10 cellular contexts compared by ENCODE assay signal in the genomic region with DNA sequence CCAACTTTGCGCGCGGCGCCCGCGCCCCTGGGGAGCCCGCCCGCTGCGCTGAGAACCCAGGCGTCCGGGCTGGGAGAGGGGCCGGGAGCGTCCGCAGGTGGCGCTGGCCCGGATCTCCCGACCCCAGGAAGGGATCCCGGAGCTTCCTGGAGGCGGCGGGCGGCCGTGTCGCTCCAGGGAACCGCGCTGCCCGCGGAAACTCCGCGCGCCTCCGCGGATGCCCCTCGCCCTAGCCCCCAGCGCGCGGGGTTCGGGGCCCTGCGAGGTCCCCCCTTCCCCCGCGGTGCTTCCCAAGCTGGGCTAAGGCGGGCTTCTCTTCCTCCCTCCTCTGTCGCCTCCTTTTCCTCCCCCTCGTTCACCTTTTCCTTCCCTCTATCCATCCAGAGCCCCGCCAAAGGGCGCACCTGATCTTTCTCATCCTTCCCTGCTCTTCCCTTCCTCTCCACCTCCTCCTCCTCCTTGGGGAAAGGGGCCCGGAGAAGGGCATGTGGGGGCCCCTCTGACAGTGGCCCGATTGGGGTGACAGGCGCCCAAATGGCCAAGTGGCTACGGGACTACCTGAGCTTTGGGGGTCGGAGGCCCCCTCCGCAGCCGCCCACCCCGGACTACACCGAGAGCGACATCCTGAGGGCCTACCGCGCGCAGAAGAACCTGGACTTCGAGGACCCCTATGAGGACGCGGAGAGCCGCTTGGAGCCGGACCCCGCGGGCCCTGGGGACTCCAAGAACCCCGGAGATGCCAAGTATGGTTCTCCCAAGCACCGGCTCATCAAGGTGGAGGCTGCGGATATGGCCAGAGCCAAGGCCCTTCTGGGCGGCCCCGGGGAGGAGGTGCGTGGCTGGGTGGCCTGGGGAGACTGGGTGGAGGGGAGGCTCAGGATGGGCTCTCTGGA. TPM values are rescaled to one million over a fixed set of nuclear protein-coding genes. Genes with fewer than 3 reads are reported as not detected.
DNase-seq lines count a peak whose midpoint lies in the region; ATAC-seq and TF ChIP-seq lines count a peak whose summit lies in the region.
"Had no signal": no experiment of that assay in that cellular context is flagged by ENCODE, and none has a peak within 500 bp of the region (broad histone marks: within the 10 kb centered on the region; RNA-seq: fewer than 3 reads in every experiment).

No MANE protein-coding gene starts in this region.

- DNase-seq in T-helper 1 cell: no peak
- no peak for DNase-seq in activated B cell treated with CpG ODN at 0.5 μM for 24 hours
- DNase-seq in islet precursor cell: peak; percentile 47
- DNase-seq in stimulated activated effector memory CD8-positive, alpha-beta T cell treated with anti-CD3 and anti-CD28 coated beads, Interleukin-12 subunit alpha, Interleukin-12 subunit beta, amount 100 ng/mL, for 72 hours (ENCODE audit: low spot score in 2 of 2): no peak
- no peak for DNase-seq in hippocampal formation (lab: John Stamatoyannopoulos, UW)
- DNase-seq in middle frontal gyrus (ENCODE audit: extremely low spot score, low spot score): no peak

- peaks cover 37% of the 10 kb centered on the region for H3K27me3 Mint-ChIP-seq in T-helper 1 cell treated with Interleukin-12 subunit alpha and Interleukin-12 subunit beta and Interleukin-4 antibody, amounts not matched to agents 30 μg/mL and 1 μg/mL, for 36 hours (ENCODE audit: low read depth)
- peaks cover 31% of the 10 kb centered on the region for H3K27me3 Mint-ChIP-seq in activated B cell treated with CpG ODN at 0.5 μM for 24 hours

- intact Hi-C loops in activated B cell treated with CpG ODN at 0.5 μM for 24 hours (cut with micrococcal nuclease): no loop called here

- POLR2A ChIA-PET in activated B cell treated with CpG ODN at 0.5 μM for 24 hours (lab: Charles Lee): no interaction called here

- TF ChIP-seq CTCF in activated B cell treated with CpG ODN at 0.5 μM for 24 hours (IDR thresholded peaks at IDR 0.05): no peak

- H3K4me3 Mint-ChIP-seq in T-helper 1 cell treated with Interleukin-12 subunit alpha and Interleukin-12 subunit beta and Interleukin-4 antibody, amounts not matched to agents 30 μg/mL and 1 μg/mL, for 36 hours: peak overlapping the region; percentile 51
- peak overlapping the region; percentile 32 for H3K4me3 Mint-ChIP-seq in activated B cell treated with CpG ODN at 0.5 μM for 24 hours
- H3K4me3 Mint-ChIP-seq in stimulated activated effector memory CD8-positive, alpha-beta T cell treated with anti-CD3 and anti-CD28 coated beads, Interleukin-12 subunit alpha, Interleukin-12 subunit beta, amount 100 ng/mL, for 72 hours: peak overlapping the region; percentile 55

- H3K4me1 Mint-ChIP-seq in T-helper 1 cell treated with Interleukin-12 subunit alpha and Interleukin-12 subunit beta and Interleukin-4 antibody, amounts not matched to agents 30 μg/mL and 1 μg/mL, for 36 hours (ENCODE audit: low read depth): peaks cover 2% of the 10 kb centered on the region
- H3K4me1 Mint-ChIP-seq in activated B cell treated with CpG ODN at 0.5 μM for 24 hours: peaks cover 4% of the 10 kb centered on the region
- H3K4me1 Mint-ChIP-seq in stimulated activated effector memory CD8-positive, alpha-beta T cell treated with anti-CD3 and anti-CD28 coated beads, Interleukin-12 subunit alpha, Interleukin-12 subunit beta, amount 100 ng/mL, for 72 hours: peaks cover 6% of the 10 kb centered on the region

- no peak overlapping the region for H3K27ac Mint-ChIP-seq in T-helper 1 cell treated with Interleukin-12 subunit alpha and Interleukin-12 subunit beta and Interleukin-4 antibody, amounts not matched to agents 30 μg/mL and 1 μg/mL, for 36 hours
- H3K27ac Mint-ChIP-seq in activated B cell treated with CpG ODN at 0.5 μM for 24 hours: no peak overlapping the region
- no peak overlapping the region for H3K27ac Mint-ChIP-seq in stimulated activated effector memory CD8-positive, alpha-beta T cell treated with anti-CD3 and anti-CD28 coated beads, Interleukin-12 subunit alpha, Interleukin-12 subunit beta, amount 100 ng/mL, for 72 hours
- H3K27ac Mint-ChIP-seq: activated T-helper 2 cell treated with anti-CD3 and anti-CD28 coated beads, Interferon-gamma antibody, Interleukin-2, Interleukin-4, amounts not matched to agents 10 μg/mL and 5 μg/mL and 100 μg/mL, durations not matched to agents 14 hours and 24 hours and 36 hours had no signal

- no peaks in the 10 kb centered on the region for H3K36me3 Mint-ChIP-seq in T-helper 1 cell treated with Interleukin-12 subunit alpha and Interleukin-12 subunit beta and Interleukin-4 antibody, amounts not matched to agents 30 μg/mL and 1 μg/mL, for 36 hours (ENCODE audit: low read depth)
- no peaks in the 10 kb centered on the region for H3K36me3 Mint-ChIP-seq in activated B cell treated with CpG ODN at 0.5 μM for 24 hours (ENCODE audit: low read depth)
- peaks cover 6% of the 10 kb centered on the region for H3K36me3 Mint-ChIP-seq in stimulated activated effector memory CD8-positive, alpha-beta T cell treated with anti-CD3 and anti-CD28 coated beads, Interleukin-12 subunit alpha, Interleukin-12 subunit beta, amount 100 ng/mL, for 72 hours

- CTCF ChIA-PET in activated B cell treated with CpG ODN at 0.5 μM for 24 hours (lab: Charles Lee): no interaction called here

- ATAC-seq in activated B cell treated with CpG ODN at 0.5 μM for 24 hours (ENCODE audit: low read depth): no peak
- peak; percentile 44 for ATAC-seq in stimulated activated effector memory CD8-positive, alpha-beta T cell treated with anti-CD3 and anti-CD28 coated beads, Interleukin-12 subunit alpha, Interleukin-12 subunit beta, amount 100 ng/mL, for 72 hours
- no peak for ATAC-seq in GM19455 (IDR thresholded peaks at IDR 0.05; ENCODE audit: unreplicated experiment)
- ATAC-seq: esophagus mucosa had no signal

- no peaks in the 10 kb centered on the region for H3K9me3 Mint-ChIP-seq in T-helper 1 cell treated with Interleukin-12 subunit alpha and Interleukin-12 subunit beta and Interleukin-4 antibody, amounts not matched to agents 30 μg/mL and 1 μg/mL, for 36 hours
- H3K9me3 Mint-ChIP-seq in activated B cell treated with CpG ODN at 0.5 μM for 24 hours: no peaks in the 10 kb centered on the region
- no peaks in the 10 kb centered on the region for H3K9me3 Mint-ChIP-seq in stimulated activated effector memory CD8-positive, alpha-beta T cell treated with anti-CD3 and anti-CD28 coated beads, Interleukin-12 subunit alpha, Interleukin-12 subunit beta, amount 100 ng/mL, for 72 hours
- H3K9me3 Mint-ChIP-seq: activated T-helper 2 cell treated with anti-CD3 and anti-CD28 coated beads, Interferon-gamma antibody, Interleukin-2, Interleukin-4, amounts not matched to agents 10 μg/mL and 5 μg/mL and 100 μg/mL, durations not matched to agents 14 hours and 24 hours and 36 hours had no signal

RNA-seq across cellular contexts. Expression of gene SHD, which starts 0.7 kb away (rescaled TPM):
- not detected in 2 replicates for total RNA-seq in activated B cell treated with CpG ODN at 0.5 μM for 24 hours
- total RNA-seq: esophagus mucosa had no signal

RNA-seq across cellular contexts. Expression of gene TMIGD2, which starts 22.4 kb away (rescaled TPM):
- total RNA-seq in activated B cell treated with CpG ODN at 0.5 μM for 24 hours: not detected in 2 replicates

RNA-seq across cellular contexts. Expression of gene FSD1, which starts 24.6 kb away (rescaled TPM):
- 1.4 and 2.6 TPM in 2 replicates for total RNA-seq in activated B cell treated with CpG ODN at 0.5 μM for 24 hours

RNA-seq across cellular contexts. Expression of gene YJU2, which starts 32.9 kb away (rescaled TPM):
- 40.7 and 43.0 TPM in 2 replicates for total RNA-seq in activated B cell treated with CpG ODN at 0.5 μM for 24 hours

RNA-seq across cellular contexts. Expression of gene EBI3, which starts 50.5 kb away (rescaled TPM):
- total RNA-seq in activated B cell treated with CpG ODN at 0.5 μM for 24 hours: 177 and 186 TPM in 2 replicates
